ENCODE assay signal across 1 cellular context in genomic region chr19:35309481-35310279, GRCh38.
TF ChIP-seq lines count a peak whose summit lies in the region.

No MANE protein-coding gene starts in this region.

TF ChIP-seq in K562, 482 proteins besides CTCF, POLR2A, EP300 and RAD21 (continued from another document and continues in another):
- TF ChIP-seq, protein P1, sequence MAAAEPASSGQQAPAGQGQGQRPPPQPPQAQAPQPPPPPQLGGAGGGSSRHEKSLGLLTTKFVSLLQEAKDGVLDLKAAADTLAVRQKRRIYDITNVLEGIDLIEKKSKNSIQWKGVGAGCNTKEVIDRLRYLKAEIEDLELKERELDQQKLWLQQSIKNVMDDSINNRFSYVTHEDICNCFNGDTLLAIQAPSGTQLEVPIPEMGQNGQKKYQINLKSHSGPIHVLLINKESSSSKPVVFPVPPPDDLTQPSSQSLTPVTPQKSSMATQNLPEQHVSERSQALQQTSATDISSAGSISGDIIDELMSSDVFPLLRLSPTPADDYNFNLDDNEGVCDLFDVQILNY (CRISPR knock-in tag; IDR thresholded peaks at IDR 0.05): no peak
- TF ChIP-seq ZNF785 (CRISPR knock-in tag; IDR thresholded peaks at IDR 0.05): no peak
- TF ChIP-seq SMAD3 (CRISPR knock-in tag; conservative IDR thresholded peaks at IDR 0.05): 0 out of 2 replicates have a peak, but pooled peaks have one; percentile 25
- TF ChIP-seq STAT5B (CRISPR knock-in tag; IDR thresholded peaks at IDR 0.05): no peak
- TF ChIP-seq BRD4 (IDR thresholded peaks at IDR 0.05): peak; percentile 52; the same call in 1 of the 2 replicates
- TF ChIP-seq TSHZ1 (CRISPR knock-in tag; IDR thresholded peaks at IDR 0.05): no peak; the same call in 1 of the 2 replicates
- TF ChIP-seq CBFB (CRISPR knock-in tag; IDR thresholded peaks at IDR 0.05): no peak
- TF ChIP-seq ZNF551 (CRISPR knock-in tag; IDR thresholded peaks at IDR 0.05): no peak
- no peak for TF ChIP-seq PHF20 (IDR thresholded peaks at IDR 0.05; ENCODE audit: partially characterized antibody)
- no peak for TF ChIP-seq FOXK2 (conservative IDR thresholded peaks at IDR 0.05 in 1 of 2, IDR thresholded peaks at IDR 0.05 in 1 of 2; ENCODE audit: low read depth in 2 of 2)
- no peak for TF ChIP-seq ERF (CRISPR knock-in tag; IDR thresholded peaks at IDR 0.05)
- TF ChIP-seq PHB (CRISPR knock-in tag; IDR thresholded peaks at IDR 0.05): no peak
- no peak; the same call in 1 of the 2 replicates for TF ChIP-seq PTTG1 (tag; IDR thresholded peaks at IDR 0.05; ENCODE audit: low read depth)
- no peak for TF ChIP-seq RBM17 (IDR thresholded peaks at IDR 0.05; ENCODE audit: borderline replicate concordance, low read depth, low read length)
- TF ChIP-seq, protein P2, sequence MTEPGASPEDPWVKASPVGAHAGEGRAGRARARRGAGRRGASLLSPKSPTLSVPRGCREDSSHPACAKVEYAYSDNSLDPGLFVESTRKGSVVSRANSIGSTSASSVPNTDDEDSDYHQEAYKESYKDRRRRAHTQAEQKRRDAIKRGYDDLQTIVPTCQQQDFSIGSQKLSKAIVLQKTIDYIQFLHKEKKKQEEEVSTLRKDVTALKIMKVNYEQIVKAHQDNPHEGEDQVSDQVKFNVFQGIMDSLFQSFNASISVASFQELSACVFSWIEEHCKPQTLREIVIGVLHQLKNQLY (CRISPR knock-in tag; conservative IDR thresholded peaks at IDR 0.05): no peak
- no peak for TF ChIP-seq KLF16 (IDR thresholded peaks at IDR 0.05)
- TF ChIP-seq HDAC8 (tag; IDR thresholded peaks at IDR 0.05): peak; percentile 88
- TF ChIP-seq LEF1 (IDR thresholded peaks at IDR 0.05): peak; percentile 52; the same call in 1 of the 2 replicates
- TF ChIP-seq, protein P3, sequence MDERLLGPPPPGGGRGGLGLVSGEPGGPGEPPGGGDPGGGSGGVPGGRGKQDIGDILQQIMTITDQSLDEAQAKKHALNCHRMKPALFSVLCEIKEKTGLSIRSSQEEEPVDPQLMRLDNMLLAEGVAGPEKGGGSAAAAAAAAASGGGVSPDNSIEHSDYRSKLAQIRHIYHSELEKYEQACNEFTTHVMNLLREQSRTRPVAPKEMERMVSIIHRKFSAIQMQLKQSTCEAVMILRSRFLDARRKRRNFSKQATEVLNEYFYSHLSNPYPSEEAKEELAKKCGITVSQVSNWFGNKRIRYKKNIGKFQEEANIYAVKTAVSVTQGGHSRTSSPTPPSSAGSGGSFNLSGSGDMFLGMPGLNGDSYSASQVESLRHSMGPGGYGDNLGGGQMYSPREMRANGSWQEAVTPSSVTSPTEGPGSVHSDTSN (CRISPR knock-in tag; IDR thresholded peaks at IDR 0.05; ENCODE audit: low read depth): no peak
- TF ChIP-seq, protein P3 (tag; conservative IDR thresholded peaks at IDR 0.05; ENCODE audit: low read depth): no peak
- TF ChIP-seq MEIS2 (IDR thresholded peaks at IDR 0.05; ENCODE audit: partially characterized antibody): no peak
- no peak for TF ChIP-seq HEY1 (CRISPR knock-in tag; IDR thresholded peaks at IDR 0.05; ENCODE audit: borderline replicate concordance)
- no peak for TF ChIP-seq HMG20A (CRISPR knock-in tag; conservative IDR thresholded peaks at IDR 0.05)
- no peak for TF ChIP-seq ZNF316 (IDR thresholded peaks at IDR 0.05)
- TF ChIP-seq, protein P4, sequence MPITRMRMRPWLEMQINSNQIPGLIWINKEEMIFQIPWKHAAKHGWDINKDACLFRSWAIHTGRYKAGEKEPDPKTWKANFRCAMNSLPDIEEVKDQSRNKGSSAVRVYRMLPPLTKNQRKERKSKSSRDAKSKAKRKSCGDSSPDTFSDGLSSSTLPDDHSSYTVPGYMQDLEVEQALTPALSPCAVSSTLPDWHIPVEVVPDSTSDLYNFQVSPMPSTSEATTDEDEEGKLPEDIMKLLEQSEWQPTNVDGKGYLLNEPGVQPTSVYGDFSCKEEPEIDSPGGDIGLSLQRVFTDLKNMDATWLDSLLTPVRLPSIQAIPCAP (CRISPR knock-in tag; IDR thresholded peaks at IDR 0.05; ENCODE audit: borderline replicate concordance): no peak
- TF ChIP-seq ILK (tag; IDR thresholded peaks at IDR 0.05; ENCODE audit: borderline replicate concordance, low read depth): no peak
- peak; percentile 79 for TF ChIP-seq ZNF766 (CRISPR knock-in tag; conservative IDR thresholded peaks at IDR 0.05)
- TF ChIP-seq ID3 (CRISPR knock-in tag; IDR thresholded peaks at IDR 0.05): no peak
- peak; percentile 53; the same call in 1 of the 2 replicates for TF ChIP-seq ID3 (tag; IDR thresholded peaks at IDR 0.05)
- no peak for TF ChIP-seq ZNF24 (IDR thresholded peaks at IDR 0.05)
- no peak for TF ChIP-seq PHTF2 (CRISPR knock-in tag; IDR thresholded peaks at IDR 0.05)
- TF ChIP-seq NR2F6 (CRISPR knock-in tag; IDR thresholded peaks at IDR 0.05): no peak
- TF ChIP-seq ETV5 (CRISPR knock-in tag; IDR thresholded peaks at IDR 0.05; ENCODE audit: low read depth): no peak
- TF ChIP-seq ZBTB33 (CRISPR knock-in tag; IDR thresholded peaks at IDR 0.05): peak; percentile 96
- no peak for TF ChIP-seq YBX1 (IDR thresholded peaks at IDR 0.05)
- peak; percentile 96 for TF ChIP-seq SMAD4 (CRISPR knock-in tag; conservative IDR thresholded peaks at IDR 0.05)
- TF ChIP-seq PURB (CRISPR knock-in tag; IDR thresholded peaks at IDR 0.05; ENCODE audit: low read depth): no peak
- peak; percentile 82; the same call in 1 of the 2 replicates for TF ChIP-seq ZKSCAN8 (CRISPR knock-in tag; IDR thresholded peaks at IDR 0.05)
- TF ChIP-seq ATF1 (CRISPR knock-in tag; IDR thresholded peaks at IDR 0.05): no peak
- peak; percentile 76 for TF ChIP-seq ATF1 (tag; IDR thresholded peaks at IDR 0.05)
- TF ChIP-seq, protein P5, sequence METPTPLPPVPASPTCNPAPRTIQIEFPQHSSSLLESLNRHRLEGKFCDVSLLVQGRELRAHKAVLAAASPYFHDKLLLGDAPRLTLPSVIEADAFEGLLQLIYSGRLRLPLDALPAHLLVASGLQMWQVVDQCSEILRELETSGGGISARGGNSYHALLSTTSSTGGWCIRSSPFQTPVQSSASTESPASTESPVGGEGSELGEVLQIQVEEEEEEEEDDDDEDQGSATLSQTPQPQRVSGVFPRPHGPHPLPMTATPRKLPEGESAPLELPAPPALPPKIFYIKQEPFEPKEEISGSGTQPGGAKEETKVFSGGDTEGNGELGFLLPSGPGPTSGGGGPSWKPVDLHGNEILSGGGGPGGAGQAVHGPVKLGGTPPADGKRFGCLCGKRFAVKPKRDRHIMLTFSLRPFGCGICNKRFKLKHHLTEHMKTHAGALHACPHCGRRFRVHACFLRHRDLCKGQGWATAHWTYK (CRISPR knock-in tag; IDR thresholded peaks at IDR 0.05): no peak; the same call in 1 of the 2 replicates
- TF ChIP-seq FOXJ3 (CRISPR knock-in tag; IDR thresholded peaks at IDR 0.05): no peak
- TF ChIP-seq ZNF609 (CRISPR knock-in tag; IDR thresholded peaks at IDR 0.05; ENCODE audit: borderline replicate concordance): no peak
- TF ChIP-seq THAP12 (CRISPR knock-in tag; IDR thresholded peaks at IDR 0.05): peak; percentile 15; the same call in 1 of the 2 replicates
